ENCODE assay signal across 1 cellular context in the genomic region with DNA sequence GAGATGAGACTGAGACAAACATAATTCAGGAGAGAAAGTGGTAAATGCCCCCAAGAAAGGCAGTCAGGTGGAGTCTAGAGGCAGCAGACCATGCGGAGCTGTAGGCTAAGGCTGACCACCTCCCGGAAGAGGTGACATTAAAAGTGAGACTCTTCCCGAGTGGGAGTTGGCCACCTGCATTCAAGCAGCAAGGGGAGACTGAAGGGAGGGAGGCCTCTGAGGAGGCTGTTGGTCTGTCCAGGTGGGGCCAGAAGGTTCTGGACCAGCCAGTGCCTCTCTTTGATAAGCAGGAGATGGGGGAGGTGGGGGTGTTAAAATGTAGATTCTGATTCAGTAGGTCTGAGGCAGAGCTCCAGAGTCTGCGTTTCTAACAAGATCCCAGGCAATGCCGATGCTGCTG.
TF ChIP-seq lines count a peak whose summit lies in the region.

No MANE protein-coding gene starts in this region.

TF ChIP-seq in GM23338, 12 proteins besides CTCF, POLR2A, EP300 and RAD21:
- TF ChIP-seq ZNF462 (CRISPR knock-in tag; IDR thresholded peaks at IDR 0.05) (no peak), ZNF114 (CRISPR knock-in tag; IDR thresholded peaks at IDR 0.05) (no peak), NANOG (IDR thresholded peaks at IDR 0.05; ENCODE audit: borderline replicate concordance) (no peak), ETS1 (IDR thresholded peaks at IDR 0.05) (no peak), CREB1 (CRISPR knock-in tag; IDR thresholded peaks at IDR 0.05; ENCODE audit: low read depth) (no peak), ZNF331 (CRISPR knock-in tag; IDR thresholded peaks at IDR 0.05; ENCODE audit: low read depth) (no peak), EZH2 (IDR thresholded peaks at IDR 0.05; ENCODE audit: low read depth, unreplicated experiment) (no peak)
- TF ChIP-seq, protein P1, sequence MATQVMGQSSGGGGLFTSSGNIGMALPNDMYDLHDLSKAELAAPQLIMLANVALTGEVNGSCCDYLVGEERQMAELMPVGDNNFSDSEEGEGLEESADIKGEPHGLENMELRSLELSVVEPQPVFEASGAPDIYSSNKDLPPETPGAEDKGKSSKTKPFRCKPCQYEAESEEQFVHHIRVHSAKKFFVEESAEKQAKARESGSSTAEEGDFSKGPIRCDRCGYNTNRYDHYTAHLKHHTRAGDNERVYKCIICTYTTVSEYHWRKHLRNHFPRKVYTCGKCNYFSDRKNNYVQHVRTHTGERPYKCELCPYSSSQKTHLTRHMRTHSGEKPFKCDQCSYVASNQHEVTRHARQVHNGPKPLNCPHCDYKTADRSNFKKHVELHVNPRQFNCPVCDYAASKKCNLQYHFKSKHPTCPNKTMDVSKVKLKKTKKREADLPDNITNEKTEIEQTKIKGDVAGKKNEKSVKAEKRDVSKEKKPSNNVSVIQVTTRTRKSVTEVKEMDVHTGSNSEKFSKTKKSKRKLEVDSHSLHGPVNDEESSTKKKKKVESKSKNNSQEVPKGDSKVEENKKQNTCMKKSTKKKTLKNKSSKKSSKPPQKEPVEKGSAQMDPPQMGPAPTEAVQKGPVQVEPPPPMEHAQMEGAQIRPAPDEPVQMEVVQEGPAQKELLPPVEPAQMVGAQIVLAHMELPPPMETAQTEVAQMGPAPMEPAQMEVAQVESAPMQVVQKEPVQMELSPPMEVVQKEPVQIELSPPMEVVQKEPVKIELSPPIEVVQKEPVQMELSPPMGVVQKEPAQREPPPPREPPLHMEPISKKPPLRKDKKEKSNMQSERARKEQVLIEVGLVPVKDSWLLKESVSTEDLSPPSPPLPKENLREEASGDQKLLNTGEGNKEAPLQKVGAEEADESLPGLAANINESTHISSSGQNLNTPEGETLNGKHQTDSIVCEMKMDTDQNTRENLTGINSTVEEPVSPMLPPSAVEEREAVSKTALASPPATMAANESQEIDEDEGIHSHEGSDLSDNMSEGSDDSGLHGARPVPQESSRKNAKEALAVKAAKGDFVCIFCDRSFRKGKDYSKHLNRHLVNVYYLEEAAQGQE (IDR thresholded peaks at IDR 0.05; ENCODE audit: unreplicated experiment), result no peak
TF ChIP-seq in GM23338: peak in this region for 0.
